1 cellular context compared by ENCODE assay signal in the genomic region with DNA sequence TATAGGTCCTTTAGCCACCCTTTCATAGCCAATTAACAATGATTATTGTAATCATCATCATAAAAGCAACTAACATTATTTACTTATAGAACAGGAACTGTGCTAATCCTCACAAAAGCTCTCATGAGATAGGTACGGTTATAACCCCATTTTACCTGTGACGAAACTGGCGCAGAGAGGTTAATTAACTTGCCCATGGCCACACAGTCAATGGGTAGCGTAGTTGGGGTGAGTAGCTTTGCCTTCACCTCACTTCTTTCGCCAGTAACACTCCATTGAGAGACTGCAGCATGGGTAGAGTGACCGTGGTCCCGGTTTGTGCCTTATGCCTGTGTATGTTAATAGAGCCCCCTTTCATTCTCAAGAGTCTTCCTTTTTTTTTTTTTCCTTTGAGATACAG.
TF ChIP-seq lines count a peak whose summit lies in the region.

No MANE protein-coding gene starts in this region.

TF ChIP-seq in K562, 482 proteins besides CTCF, POLR2A, EP300 and RAD21:
- TF ChIP-seq KAT2B (IDR thresholded peaks at IDR 0.05; ENCODE audit: low read depth, low read length) (no peak), BCOR (IDR thresholded peaks at IDR 0.05) (peak; percentile 69), PML (IDR thresholded peaks at IDR 0.05; ENCODE audit: low read length) (no peak), SMAD4 (CRISPR knock-in tag; conservative IDR thresholded peaks at IDR 0.05) (no peak), PRMT5 (CRISPR knock-in tag; IDR thresholded peaks at IDR 0.05) (no peak), ARID2 (IDR thresholded peaks at IDR 0.05) (no peak), PCBP1 (IDR thresholded peaks at IDR 0.05; ENCODE audit: low read depth, low read length, poor library complexity, severe bottlenecking) (no peak), ZFP36 (IDR thresholded peaks at IDR 0.05; ENCODE audit: low read depth, low read length, partially characterized antibody) (peak; percentile 56), MBD2 (IDR thresholded peaks at IDR 0.05; ENCODE audit: borderline replicate concordance, low read depth) (no peak), KDM1A (IDR thresholded peaks at IDR 0.05) (0 out of 4 replicates have a peak, but pooled peaks of 1 of the 2 experiments have one; percentile 18), ZNF134 (CRISPR knock-in tag; conservative IDR thresholded peaks at IDR 0.05) (no peak), YBX1 (IDR thresholded peaks at IDR 0.05) (no peak), RBM25 (IDR thresholded peaks at IDR 0.05; ENCODE audit: low read depth, low read length, severe bottlenecking) (peak; percentile 62), PRPF4 (IDR thresholded peaks at IDR 0.05; ENCODE audit: insufficient read depth, low read depth, low read length, poor library complexity, severe bottlenecking) (no peak), CEBPB (tag; IDR thresholded peaks at IDR 0.05) (no peak)
- TF ChIP-seq, protein P1, sequence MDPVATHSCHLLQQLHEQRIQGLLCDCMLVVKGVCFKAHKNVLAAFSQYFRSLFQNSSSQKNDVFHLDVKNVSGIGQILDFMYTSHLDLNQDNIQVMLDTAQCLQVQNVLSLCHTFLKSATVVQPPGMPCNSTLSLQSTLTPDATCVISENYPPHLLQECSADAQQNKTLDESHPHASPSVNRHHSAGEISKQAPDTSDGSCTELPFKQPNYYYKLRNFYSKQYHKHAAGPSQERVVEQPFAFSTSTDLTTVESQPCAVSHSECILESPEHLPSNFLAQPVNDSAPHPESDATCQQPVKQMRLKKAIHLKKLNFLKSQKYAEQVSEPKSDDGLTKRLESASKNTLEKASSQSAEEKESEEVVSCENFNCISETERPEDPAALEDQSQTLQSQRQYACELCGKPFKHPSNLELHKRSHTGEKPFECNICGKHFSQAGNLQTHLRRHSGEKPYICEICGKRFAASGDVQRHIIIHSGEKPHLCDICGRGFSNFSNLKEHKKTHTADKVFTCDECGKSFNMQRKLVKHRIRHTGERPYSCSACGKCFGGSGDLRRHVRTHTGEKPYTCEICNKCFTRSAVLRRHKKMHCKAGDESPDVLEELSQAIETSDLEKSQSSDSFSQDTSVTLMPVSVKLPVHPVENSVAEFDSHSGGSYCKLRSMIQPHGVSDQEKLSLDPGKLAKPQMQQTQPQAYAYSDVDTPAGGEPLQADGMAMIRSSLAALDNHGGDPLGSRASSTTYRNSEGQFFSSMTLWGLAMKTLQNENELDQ (CRISPR knock-in tag; IDR thresholded peaks at IDR 0.05; ENCODE audit: borderline replicate concordance) = no peak
- TF ChIP-seq, protein P2, sequence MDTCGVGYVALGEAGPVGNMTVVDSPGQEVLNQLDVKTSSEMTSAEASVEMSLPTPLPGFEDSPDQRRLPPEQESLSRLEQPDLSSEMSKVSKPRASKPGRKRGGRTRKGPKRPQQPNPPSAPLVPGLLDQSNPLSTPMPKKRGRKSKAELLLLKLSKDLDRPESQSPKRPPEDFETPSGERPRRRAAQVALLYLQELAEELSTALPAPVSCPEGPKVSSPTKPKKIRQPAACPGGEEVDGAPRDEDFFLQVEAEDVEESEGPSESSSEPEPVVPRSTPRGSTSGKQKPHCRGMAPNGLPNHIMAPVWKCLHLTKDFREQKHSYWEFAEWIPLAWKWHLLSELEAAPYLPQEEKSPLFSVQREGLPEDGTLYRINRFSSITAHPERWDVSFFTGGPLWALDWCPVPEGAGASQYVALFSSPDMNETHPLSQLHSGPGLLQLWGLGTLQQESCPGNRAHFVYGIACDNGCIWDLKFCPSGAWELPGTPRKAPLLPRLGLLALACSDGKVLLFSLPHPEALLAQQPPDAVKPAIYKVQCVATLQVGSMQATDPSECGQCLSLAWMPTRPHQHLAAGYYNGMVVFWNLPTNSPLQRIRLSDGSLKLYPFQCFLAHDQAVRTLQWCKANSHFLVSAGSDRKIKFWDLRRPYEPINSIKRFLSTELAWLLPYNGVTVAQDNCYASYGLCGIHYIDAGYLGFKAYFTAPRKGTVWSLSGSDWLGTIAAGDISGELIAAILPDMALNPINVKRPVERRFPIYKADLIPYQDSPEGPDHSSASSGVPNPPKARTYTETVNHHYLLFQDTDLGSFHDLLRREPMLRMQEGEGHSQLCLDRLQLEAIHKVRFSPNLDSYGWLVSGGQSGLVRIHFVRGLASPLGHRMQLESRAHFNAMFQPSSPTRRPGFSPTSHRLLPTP (IDR thresholded peaks at IDR 0.05; ENCODE audit: borderline replicate concordance, extremely low read depth, insufficient read length) = no peak
